In genomic region chr17:66467766-66468165, GRCh38 we compare ENCODE assay signal across 12 cellular contexts.
DNase-seq lines count a peak whose midpoint lies in the region; ATAC-seq, FAIRE-seq and TF ChIP-seq lines count a peak whose summit lies in the region.
"Had no signal": no experiment of that assay in that cellular context is flagged by ENCODE, and none has a peak within 500 bp of the region (broad histone marks: within the 10 kb centered on the region; RNA-seq: fewer than 3 reads in every experiment).

No MANE protein-coding gene starts in this region.

- H3K27me3 ChIP-seq in A673 (replicated peaks; ENCODE audit: insufficient read depth, low read depth, low read length, poor library complexity) (no peaks in the 10 kb centered on the region), keratinocyte (ENCODE audit: control insufficient read depth, extremely low read depth, insufficient read depth, low read length) (no peaks in the 10 kb centered on the region)
- H3K27me3 ChIP-seq: neutrophil had no signal

- H3K4me1 Mint-ChIP-seq in activated T-helper 17 cell treated with anti-CD3 and anti-CD28 coated beads, Interleukin-2, amount 50 U/mL, for 72 hours = peaks cover 19% of the 10 kb centered on the region

- H3K9me3 Mint-ChIP-seq in activated T-helper 17 cell treated with anti-CD3 and anti-CD28 coated beads, Interleukin-2, amount 50 U/mL, for 72 hours = no peaks in the 10 kb centered on the region
- H3K9me3 Mint-ChIP-seq: brain had no signal

- H3K4me3 Mint-ChIP-seq in activated T-helper 17 cell treated with anti-CD3 and anti-CD28 coated beads, Interleukin-2, amount 50 U/mL, for 72 hours = peak overlapping the region; percentile 50

- BruUV-seq in A673 (replicated peaks; lab: Mats Ljungman, UMichigan) = no TSS peak

- intact Hi-C loops in A673 (cut with micrococcal nuclease; ENCODE audit: unreplicated experiment) = no loop called here

- CTCF ChIA-PET in A673 (lab: Charles Lee) = no interaction called here

- H3K9me3 ChIP-seq in A673 (ENCODE audit: low read depth, low read length, poor library complexity, severe bottlenecking) (no peaks in the 10 kb centered on the region), keratinocyte (ENCODE audit: control insufficient read depth, low read depth, low read length) (no peaks in the 10 kb centered on the region)
- H3K9me3 ChIP-seq: neutrophil had no signal

- no peaks in the 10 kb centered on the region for H3K9me1 ChIP-seq in keratinocyte (ENCODE audit: control insufficient read depth, extremely low read depth, insufficient read depth, low read length)

- H3K79me2 ChIP-seq in keratinocyte (ENCODE audit: control insufficient read depth, insufficient read depth, low read length) = no peaks in the 10 kb centered on the region

- no peaks in the 10 kb centered on the region for H4K20me1 ChIP-seq in keratinocyte (ENCODE audit: control insufficient read depth, extremely low read depth, insufficient read depth, low read length)

- no peak overlapping the region for H2AFZ ChIP-seq in keratinocyte (ENCODE audit: control insufficient read depth, low read length)

- H3K27ac Mint-ChIP-seq in activated T-helper 17 cell treated with anti-CD3 and anti-CD28 coated beads, Interleukin-2, amount 50 U/mL, for 72 hours = peak overlapping the region; percentile 78

- H3K36me3 ChIP-seq in A673 (ENCODE audit: insufficient read depth, low read length, poor library complexity, severe bottlenecking) (no peaks in the 10 kb centered on the region), keratinocyte (ENCODE audit: control insufficient read depth in 2 of 2, extremely low read depth in 1 of 2, insufficient read depth in 2 of 2, low read length in 2 of 2) (no peaks in the 10 kb centered on the region)
- H3K36me3 ChIP-seq: neutrophil had no signal

- peak overlapping the region; percentile 86 for H3K4me2 ChIP-seq in keratinocyte (ENCODE audit: control insufficient read depth, extremely low read depth, insufficient read depth, low read depth, low read length)

- no peak for FAIRE-seq in keratinocyte (lab: Jason Lieb, UNC)
- FAIRE-seq: kidney had no signal

- H3K4me1 ChIP-seq in A673 (ENCODE audit: insufficient read depth, low read length, poor library complexity, severe bottlenecking) (peaks cover 27% of the 10 kb centered on the region), keratinocyte (ENCODE audit: control insufficient read depth, extremely low read depth, insufficient read depth, low read length) (peaks cover 43% of the 10 kb centered on the region)

- no peak overlapping the region for H3K4me3 ChIP-seq in A673 (ENCODE audit: low read depth, low read length, poor library complexity, severe bottlenecking)
- H3K4me3 ChIP-seq in keratinocyte (ENCODE audit: control insufficient read depth in 2 of 3, extremely low read depth in 1 of 3, insufficient read depth in 2 of 3, low read depth in 1 of 3, low read length in 3 of 3) = peak overlapping the region in 1 of 3 experiments; percentile 2

- dilution Hi-C loops in keratinocyte (cut with MboI; ENCODE audit: extremely low pct_ligation_motif_present, low sequenced_read_pairs) = no loop called here

- no peak for ATAC-seq in activated T-helper 17 cell treated with anti-CD3 and anti-CD28 coated beads, Interleukin-2, amount 50 U/mL, for 72 hours (replicated peaks)
- ATAC-seq in HG03045 (IDR thresholded peaks at IDR 0.05; ENCODE audit: unreplicated experiment) = no peak
- no peak for ATAC-seq in HG03039 (IDR thresholded peaks at IDR 0.05; ENCODE audit: unreplicated experiment)

- H3K27me3 Mint-ChIP-seq in activated T-helper 17 cell treated with anti-CD3 and anti-CD28 coated beads, Interleukin-2, amount 50 U/mL, for 72 hours = no peaks in the 10 kb centered on the region
- H3K27me3 Mint-ChIP-seq: brain had no signal

- H3K9ac ChIP-seq in keratinocyte (ENCODE audit: control insufficient read depth, extremely low read depth, insufficient read depth, low read length) = peak overlapping the region; percentile 45

- H3K36me3 Mint-ChIP-seq in activated T-helper 17 cell treated with anti-CD3 and anti-CD28 coated beads, Interleukin-2, amount 50 U/mL, for 72 hours (ENCODE audit: low read depth) = peaks cover 15% of the 10 kb centered on the region
- H3K36me3 Mint-ChIP-seq: brain had no signal

- DNase-seq in A673 (ENCODE audit: low spot score) (no peak), EH (ENCODE audit: low read depth) (peak; percentile 56), keratinocyte (ENCODE audit: low read depth, low spot score) (no peak), NCI-H187 (lab: John Stamatoyannopoulos, UW) (no peak), hepatic stellate cell (ENCODE audit: low spot score) (no peak)
- DNase-seq: kidney, NCI-H1930 had no signal

- TF ChIP-seq CTCF in A673 (conservative IDR thresholded peaks at IDR 0.05; ENCODE audit: low read depth, low read length) = no peak
- no peak for TF ChIP-seq CTCF in keratinocyte (optimal IDR thresholded peaks at IDR 0.05 in 1 of 3, IDR thresholded peaks at IDR 0.05 in 1 of 3, conservative IDR thresholded peaks at IDR 0.05 in 1 of 3; ENCODE audit: extremely low read depth in 1 of 3, insufficient read depth in 2 of 3, low read length in 3 of 3)

- H3K27ac ChIP-seq in A673 (ENCODE audit: low read depth, low read length, poor library complexity, severe bottlenecking) (peak overlapping the region; percentile 44), keratinocyte (ENCODE audit: control insufficient read depth, insufficient read depth, low read length) (peak overlapping the region; percentile 79)

- POLR2A ChIA-PET in A673 (lab: Charles Lee; ENCODE audit: low non-redundant PET) = interaction anchor here (0.6 kb wide), 1 partner anchor 215 kb away, joined by 11 read pairs; no protein-coding TSS in a partner anchor
